Comparison of ENCODE assay signal across 10 cellular contexts in genomic region chr6:138972226-138972665, GRCh38. TPM values are rescaled to one million over a fixed set of nuclear protein-coding genes. Genes with fewer than 3 reads are reported as not detected.
DNase-seq lines count a peak whose midpoint lies in the region; ATAC-seq and TF ChIP-seq lines count a peak whose summit lies in the region.
"Had no signal": no experiment of that assay in that cellular context is flagged by ENCODE, and none has a peak within 500 bp of the region (broad histone marks: within the 10 kb centered on the region; RNA-seq: fewer than 3 reads in every experiment).

No MANE protein-coding gene starts in this region.

- no TSS peak for BruUV-seq in OCI-LY7 (replicated peaks; lab: Mats Ljungman, UMichigan)

- no peaks in the 10 kb centered on the region for H3K36me3 Mint-ChIP-seq in stimulated activated effector memory CD8-positive, alpha-beta T cell treated with anti-CD3 and anti-CD28 coated beads, Interleukin-12 subunit alpha, Interleukin-12 subunit beta, amount 100 ng/mL, for 72 hours

- H3K4me3 ChIP-seq in dorsolateral prefrontal cortex = peak overlapping the region in 39 of 59 donors; percentile 4 to 49 (median 23)
- no peak overlapping the region for H3K4me3 ChIP-seq in OCI-LY7 (ENCODE audit: low read depth, low read length, poor library complexity, severe bottlenecking)

- H3K9me2 ChIP-seq in OCI-LY7 (ENCODE audit: insufficient read depth, low read length) = no peaks in the 10 kb centered on the region

- no peaks in the 10 kb centered on the region for H3K27me3 ChIP-seq in dorsolateral prefrontal cortex

- no peak overlapping the region for H3K4me2 ChIP-seq in OCI-LY7 (ENCODE audit: low read length)

- H3K4me3 Mint-ChIP-seq in stimulated activated effector memory CD8-positive, alpha-beta T cell treated with anti-CD3 and anti-CD28 coated beads, Interleukin-12 subunit alpha, Interleukin-12 subunit beta, amount 100 ng/mL, for 72 hours = no peak overlapping the region
- H3K4me3 Mint-ChIP-seq: activated CD4-positive, alpha-beta T cell treated with anti-CD3 and anti-CD28 coated beads for 36 hours had no signal

- intact Hi-C loops in dorsolateral prefrontal cortex (cut with DNase I) (no loop called here), OCI-LY7 (cut with micrococcal nuclease; ENCODE audit: unreplicated experiment) (no loop called here)

- H3K9me3 Mint-ChIP-seq in stimulated activated effector memory CD8-positive, alpha-beta T cell treated with anti-CD3 and anti-CD28 coated beads, Interleukin-12 subunit alpha, Interleukin-12 subunit beta, amount 100 ng/mL, for 72 hours = no peaks in the 10 kb centered on the region

- H3K79me2 ChIP-seq in OCI-LY7 (ENCODE audit: insufficient read depth, low read depth, low read length) = peaks cover 90% of the 10 kb centered on the region

- CTCF ChIA-PET in OCI-LY7 (lab: Charles Lee; ENCODE audit: unreplicated experiment) = no interaction called here

- peaks cover 71% of the 10 kb centered on the region for H3K4me1 Mint-ChIP-seq in stimulated activated effector memory CD8-positive, alpha-beta T cell treated with anti-CD3 and anti-CD28 coated beads, Interleukin-12 subunit alpha, Interleukin-12 subunit beta, amount 100 ng/mL, for 72 hours

- POLR2A ChIA-PET in OCI-LY7 (lab: Charles Lee) = interaction anchor here (0.5 to 0.7 kb wide), 2 partner anchors 14 to 17 kb away, joined by 3 read pairs; no protein-coding TSS in a partner anchor

- H3K9me3 ChIP-seq in OCI-LY7 (ENCODE audit: low read length) = no peaks in the 10 kb centered on the region

- peak overlapping the region in 58 of 59 donors; percentile 1 to 88 (median 76) for H3K27ac ChIP-seq in dorsolateral prefrontal cortex
- no peak overlapping the region for H3K27ac ChIP-seq in OCI-LY7 (ENCODE audit: low read depth, low read length, poor library complexity, severe bottlenecking)

- H4K20me1 ChIP-seq in OCI-LY7 (ENCODE audit: insufficient read depth, low read length) = peaks cover 18% of the 10 kb centered on the region; the same call in 1 of the 2 replicates

- TF ChIP-seq CTCF in dorsolateral prefrontal cortex (IDR thresholded peaks at IDR 0.05 in 54 of 56, conservative IDR thresholded peaks at IDR 0.05 in 2 of 56; ENCODE audit: low read depth in 1 of 56, partially characterized antibody in 56 of 56) (no peak), OCI-LY7 (conservative IDR thresholded peaks at IDR 0.05; ENCODE audit: low read length) (no peak)

- H2AFZ ChIP-seq in OCI-LY7 (ENCODE audit: low read length) = no peak overlapping the region

- H3K36me3 ChIP-seq in OCI-LY7 (ENCODE audit: insufficient read depth, low read length) = no peaks in the 10 kb centered on the region; the same call in 1 of the 2 replicates

- DNase-seq in A172 (ENCODE audit: low spot score) (peak; percentile 54), NCI-H226 (peak; percentile 64), dorsolateral prefrontal cortex (no peak), lung microvascular endothelial cell (ENCODE audit: low read depth in 2 of 2) (peak; percentile 23 to 40), HPDE6-E6E7 (ENCODE audit: extremely low spot score) (no peak), OCI-LY7 (ENCODE audit: low spot score) (no peak), HK-2 (ENCODE audit: unreplicated experiment) (no peak)
- DNase-seq in stimulated activated effector memory CD8-positive, alpha-beta T cell treated with anti-CD3 and anti-CD28 coated beads, Interleukin-12 subunit alpha, Interleukin-12 subunit beta, amount 100 ng/mL, for 72 hours (ENCODE audit: low spot score in 2 of 2) = no peak
- DNase-seq: activated CD4-positive, alpha-beta T cell treated with anti-CD3 and anti-CD28 coated beads for 36 hours; stimulated activated CD8-positive, alpha-beta memory T cell treated with anti-CD3 and anti-CD28 coated beads, Interleukin-4, amount 100 ng/mL, for 48 hours had no signal

- H3K27ac Mint-ChIP-seq in stimulated activated effector memory CD8-positive, alpha-beta T cell treated with anti-CD3 and anti-CD28 coated beads, Interleukin-12 subunit alpha, Interleukin-12 subunit beta, amount 100 ng/mL, for 72 hours = no peak overlapping the region
- H3K27ac Mint-ChIP-seq: activated CD4-positive, alpha-beta T cell treated with anti-CD3 and anti-CD28 coated beads for 36 hours had no signal

- ATAC-seq in stimulated activated effector memory CD8-positive, alpha-beta T cell treated with anti-CD3 and anti-CD28 coated beads, Interleukin-12 subunit alpha, Interleukin-12 subunit beta, amount 100 ng/mL, for 72 hours = no peak

- H3K4me1 ChIP-seq in OCI-LY7 (ENCODE audit: insufficient read depth, low read length, poor library complexity, severe bottlenecking) = peaks cover 3% of the 10 kb centered on the region

RNA-seq across cellular contexts. Expression of gene REPS1, which starts 15.8 kb away (rescaled TPM):
- 21.4 and 26.0 TPM in 2 replicates for total RNA-seq in A172 (2014; rRNA removed; shearing (Covaris generic))
- total RNA-seq in dorsolateral prefrontal cortex = 100 to 1,000 TPM in 42 of 120 experiments, 10 to 100 TPM in 78; 61.3 to 151 (median 92.9) TPM
- 20.6 and 21.1 TPM in 2 replicates for total RNA-seq in lung microvascular endothelial cell
- 29.0 and 40.0 TPM in 2 replicates for total RNA-seq in OCI-LY7 (2014; rRNA removed; shearing (Covaris generic))
- 53.9 and 68.6 TPM in 2 replicates for total RNA-seq in OCI-LY7 (2022)

RNA-seq across cellular contexts. Expression of gene ABRACL, which starts 56.3 kb away (rescaled TPM):
- 112 and 133 TPM in 2 replicates for total RNA-seq in A172 (2014; rRNA removed; shearing (Covaris generic))
- total RNA-seq in dorsolateral prefrontal cortex (10 to 100 TPM in 101 of 120 experiments, 1 to 10 TPM in 19; 2.9 to 23.0 (median 14.4) TPM), lung microvascular endothelial cell (3.6 and 38.1 TPM in 2 replicates), OCI-LY7 (2022) (56.0 and 73.5 TPM in 2 replicates)
- 69.7 and 70.1 TPM in 2 replicates for total RNA-seq in OCI-LY7 (2014; rRNA removed; shearing (Covaris generic))

Comparison
In these comparisons a context has a peak if more than half of its experiments do, and no peak if none do; other contexts are left out.
1. DNase-seq: peak in A172 (single experiment), NCI-H226 (single experiment) and lung microvascular endothelial cell (2 of 2); none in dorsolateral prefrontal cortex (0 of 10), HPDE6-E6E7 (single experiment), OCI-LY7 (single experiment), stimulated activated effector memory CD8-positive, alpha-beta T cell treated with anti-CD3 and anti-CD28 coated beads, Interleukin-12 subunit alpha, Interleukin-12 subunit beta, amount 100 ng/mL, for 72 hours (0 of 2) and HK-2 (single experiment).